2 cellular contexts compared by ENCODE assay signal in the genomic region with DNA sequence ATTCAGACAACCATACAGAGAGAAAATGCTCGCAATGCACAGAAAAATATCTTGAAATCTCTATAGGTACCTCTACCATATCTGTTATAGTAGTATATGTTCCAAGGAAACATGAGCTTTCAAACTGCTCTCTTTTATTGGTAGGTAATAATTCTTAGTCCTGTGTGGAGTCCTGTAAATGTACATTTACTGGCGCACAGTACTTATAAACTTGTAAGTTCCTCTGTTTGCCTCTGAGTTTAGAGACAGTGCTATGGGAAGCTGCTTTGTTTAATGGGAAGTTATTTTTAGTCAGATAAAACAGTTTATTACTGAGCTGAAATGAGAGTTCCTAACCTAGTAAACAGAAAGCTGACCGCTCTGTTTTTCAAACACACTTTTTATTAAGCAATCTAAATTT.
TF ChIP-seq lines count a peak whose summit lies in the region.

No MANE protein-coding gene starts in this region.

TF ChIP-seq in endothelial cell of umbilical vein, 7 proteins besides CTCF, POLR2A, EP300 and RAD21 (continued from another document):
- TF ChIP-seq, protein P1, sequence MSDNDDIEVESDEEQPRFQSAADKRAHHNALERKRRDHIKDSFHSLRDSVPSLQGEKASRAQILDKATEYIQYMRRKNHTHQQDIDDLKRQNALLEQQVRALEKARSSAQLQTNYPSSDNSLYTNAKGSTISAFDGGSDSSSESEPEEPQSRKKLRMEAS (IDR thresholded peaks at IDR 0.05; ENCODE audit: insufficient read depth, insufficient read length) = no peak
- TF ChIP-seq JUN (IDR thresholded peaks at IDR 0.05; ENCODE audit: borderline replicate concordance, insufficient read depth, insufficient read length, low read depth) (no peak), EZH2 (IDR thresholded peaks at IDR 0.05; ENCODE audit: borderline replicate concordance, low read depth, low read length, severe bottlenecking) (no peak), GATA2 (IDR thresholded peaks at IDR 0.05; ENCODE audit: insufficient read depth, insufficient read length, low read depth, low read length) (no peak)

TF ChIP-seq in HEK293T, 16 proteins besides CTCF, POLR2A, EP300 and RAD21 (continued from another document):
- TF ChIP-seq, protein P2, sequence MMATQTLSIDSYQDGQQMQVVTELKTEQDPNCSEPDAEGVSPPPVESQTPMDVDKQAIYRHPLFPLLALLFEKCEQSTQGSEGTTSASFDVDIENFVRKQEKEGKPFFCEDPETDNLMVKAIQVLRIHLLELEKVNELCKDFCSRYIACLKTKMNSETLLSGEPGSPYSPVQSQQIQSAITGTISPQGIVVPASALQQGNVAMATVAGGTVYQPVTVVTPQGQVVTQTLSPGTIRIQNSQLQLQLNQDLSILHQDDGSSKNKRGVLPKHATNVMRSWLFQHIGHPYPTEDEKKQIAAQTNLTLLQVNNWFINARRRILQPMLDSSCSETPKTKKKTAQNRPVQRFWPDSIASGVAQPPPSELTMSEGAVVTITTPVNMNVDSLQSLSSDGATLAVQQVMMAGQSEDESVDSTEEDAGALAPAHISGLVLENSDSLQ (IDR thresholded peaks at IDR 0.05) = no peak
- TF ChIP-seq NFRKB (IDR thresholded peaks at IDR 0.05) = no peak
- no peak for TF ChIP-seq SUZ12 (IDR thresholded peaks at IDR 0.05)
- no peak for TF ChIP-seq CTBP1 (IDR thresholded peaks at IDR 0.05; ENCODE audit: borderline replicate concordance)
- no peak for TF ChIP-seq ZNF384 (IDR thresholded peaks at IDR 0.05)
- no peak for TF ChIP-seq FOXK2 (IDR thresholded peaks at IDR 0.05)
- TF ChIP-seq LEF1 (IDR thresholded peaks at IDR 0.05; ENCODE audit: borderline replicate concordance) = no peak
- no peak for TF ChIP-seq FOXA1 (IDR thresholded peaks at IDR 0.05)
